Comparison of ENCODE assay signal across 17 cellular contexts in genomic region chr16:49485663-49486062, GRCh38.
"Had no signal": no experiment of that assay in that cellular context is flagged by ENCODE, and none has a peak within 500 bp of the region (broad histone marks: within the 10 kb centered on the region; RNA-seq: fewer than 3 reads in every experiment).

No MANE protein-coding gene starts in this region.

- H3K4me3 ChIP-seq: thoracic aorta, upper lobe of right lung had no signal

- ATAC-seq: activated CD4-positive, alpha-beta T cell treated with anti-CD3 and anti-CD28 coated beads for 36 hours; activated T-cell treated with anti-CD3 and anti-CD28 coated beads, Interleukin-2, amount 50 U/mL, for 72 hours; upper lobe of right lung had no signal

- H3K27me3 Mint-ChIP-seq: activated CD4-positive, alpha-beta T cell treated with anti-CD3 and anti-CD28 coated beads for 36 hours had no signal

- H3K36me3 ChIP-seq: thoracic aorta, upper lobe of right lung had no signal

- H3K27ac ChIP-seq: upper lobe of right lung had no signal

- H3K9me3 Mint-ChIP-seq: activated B cell treated with CpG ODN at 0.5 μM for 24 hours; activated naive CD4-positive, alpha-beta T cell treated with anti-CD3 and anti-CD28 coated beads, Interleukin-2, amount 10 ng/mL, durations not matched to agents 7 days and 5 days; activated T-cell treated with anti-CD3 and anti-CD28 coated beads, Interleukin-2, amount 50 U/mL, for 72 hours; T-helper 1 cell treated with Interleukin-12 subunit alpha and Interleukin-12 subunit beta and Interleukin-4 antibody, amounts not matched to agents 30 μg/mL and 1 μg/mL, for 36 hours had no signal

- H3K4me3 Mint-ChIP-seq: activated B cell treated with CpG ODN at 0.5 μM for 24 hours; activated CD4-positive, alpha-beta T cell treated with anti-CD3 and anti-CD28 coated beads for 36 hours; activated naive CD4-positive, alpha-beta T cell treated with anti-CD3 and anti-CD28 coated beads, Interleukin-2, amount 10 ng/mL, durations not matched to agents 7 days and 5 days; activated T-cell treated with anti-CD3 and anti-CD28 coated beads, Interleukin-2, amount 50 U/mL, for 72 hours; T-helper 1 cell treated with Interleukin-12 subunit alpha and Interleukin-12 subunit beta and Interleukin-4 antibody, amounts not matched to agents 30 μg/mL and 1 μg/mL, for 36 hours had no signal

- H3K9me3 ChIP-seq: upper lobe of right lung had no signal

- H3K27me3 ChIP-seq: upper lobe of right lung had no signal

- DNase-seq: activated B cell treated with CpG ODN at 0.5 μM for 24 hours; activated CD4-positive, alpha-beta T cell treated with anti-CD3 and anti-CD28 coated beads for 36 hours; activated CD4-positive, alpha-beta T cell treated with anti-CD3 and anti-CD28 coated beads, Interleukin-2, amount 50 U/mL, for 48 hours; activated CD8-positive, alpha-beta memory T cell treated with anti-CD3 and anti-CD28 coated beads, Interleukin-2, amount 50 U/mL, for 48 hours; activated naive CD4-positive, alpha-beta T cell treated with anti-CD3 and anti-CD28 coated beads, Interleukin-2, amount 10 ng/mL, durations not matched to agents 7 days and 5 days; activated T-cell treated with anti-CD3 and anti-CD28 coated beads, Interleukin-2, amount 50 U/mL, for 72 hours; amygdala; effector CD4-positive, alpha-beta T cell; erythroblast; foreskin fibroblast; nucleus accumbens; retina; stimulated activated CD4-positive, alpha-beta T cell treated with anti-CD3 and anti-CD28 coated beads, Interleukin-4, amount 100 ng/mL, for 24 hours; stimulated activated naive CD4-positive, alpha-beta T cell treated with Interleukin-2 at 50 U/mL for 16 hours; upper lobe of right lung had no signal

- H3K27ac Mint-ChIP-seq: activated B cell treated with CpG ODN at 0.5 μM for 24 hours; activated CD4-positive, alpha-beta T cell treated with anti-CD3 and anti-CD28 coated beads for 36 hours; activated naive CD4-positive, alpha-beta T cell treated with anti-CD3 and anti-CD28 coated beads, Interleukin-2, amount 10 ng/mL, durations not matched to agents 7 days and 5 days; activated T-cell treated with anti-CD3 and anti-CD28 coated beads, Interleukin-2, amount 50 U/mL, for 72 hours; T-helper 1 cell treated with Interleukin-12 subunit alpha and Interleukin-12 subunit beta and Interleukin-4 antibody, amounts not matched to agents 30 μg/mL and 1 μg/mL, for 36 hours had no signal

- H3K36me3 Mint-ChIP-seq: activated naive CD4-positive, alpha-beta T cell treated with anti-CD3 and anti-CD28 coated beads, Interleukin-2, amount 10 ng/mL, durations not matched to agents 7 days and 5 days had no signal
